ENCODE assay signal across 8 cellular contexts in genomic region chr1:10693497-10694273, GRCh38.
DNase-seq lines count a peak whose midpoint lies in the region; ATAC-seq and TF ChIP-seq lines count a peak whose summit lies in the region.

No MANE protein-coding gene starts in this region.

- peak; percentile 71 for DNase-seq in DMS 273 (lab: John Stamatoyannopoulos, UW; ENCODE audit: unreplicated experiment)
- no peak for DNase-seq in DMS 273 treated with DMSO at 0.1 percent for 48 hours (lab: John Stamatoyannopoulos, UW)
- peak; percentile 29 for DNase-seq in T follicular helper cell (ENCODE audit: low read depth)
- no peak for DNase-seq in astrocyte of the spinal cord (ENCODE audit: low read depth, low spot score)
- no peak for DNase-seq in left lobe of liver (ENCODE audit: low spot score)
- peak; percentile 19 for DNase-seq in stimulated activated CD8-positive, alpha-beta memory T cell treated with anti-CD3 and anti-CD28 coated beads, Interleukin-4, amount 100 ng/mL, for 24 hours (ENCODE audit: low read depth)
- no peak for DNase-seq in NCI-H187 (lab: John Stamatoyannopoulos, UW)

- TF ChIP-seq CTCF in astrocyte of the spinal cord (IDR thresholded peaks at IDR 0.05; ENCODE audit: low read depth, low read length): no peak

- peak; percentile 30 for ATAC-seq in HG03432 (IDR thresholded peaks at IDR 0.05; ENCODE audit: unreplicated experiment)
- peak; percentile 14 for ATAC-seq in left lobe of liver

- H3K4me3 ChIP-seq in astrocyte of the spinal cord (ENCODE audit: low read depth, low read length): peak overlapping the region; percentile 47

- in situ Hi-C loops in astrocyte of the spinal cord (cut with HindIII; ENCODE audit: low sequenced_read_pairs): no loop called here

Comparison
In these comparisons a context has a peak if more than half of its experiments do, and no peak if none do; other contexts are left out.
1. DNase-seq: peak in DMS 273 (single experiment), T follicular helper cell (single experiment) and stimulated activated CD8-positive, alpha-beta memory T cell treated with anti-CD3 and anti-CD28 coated beads, Interleukin-4, amount 100 ng/mL, for 24 hours (single experiment); none in DMS 273 treated with DMSO at 0.1 percent for 48 hours (single experiment), astrocyte of the spinal cord (single experiment), left lobe of liver (single experiment) and NCI-H187 (0 of 2).